In genomic region chr22:22827187-22827948, GRCh38 we compare ENCODE assay signal across 16 cellular contexts.
A peak's percentile ranks its signal among the peaks of the same experiment; 100 is the strongest.
DNase-seq lines count a peak whose midpoint lies in the region; ATAC-seq and TF ChIP-seq lines count a peak whose summit lies in the region.
"Had no signal": no experiment of that assay in that cellular context is flagged by ENCODE, and none has a peak within 500 bp of the region (broad histone marks: within the 10 kb centered on the region; RNA-seq: fewer than 3 reads in every experiment).

No MANE protein-coding gene starts in this region.

- no peak overlapping the region for H3K4me3 Mint-ChIP-seq in effector memory CD8-positive, alpha-beta T cell
- no peak overlapping the region for H3K4me3 Mint-ChIP-seq in activated T-helper 2 cell treated with anti-CD3 and anti-CD28 coated beads, Interferon-gamma antibody, Interleukin-2, Interleukin-4, amounts not matched to agents 10 μg/mL and 5 μg/mL and 100 μg/mL, durations not matched to agents 14 hours and 24 hours and 36 hours (ENCODE audit: low read depth)
- H3K4me3 Mint-ChIP-seq: CD4-positive, CD25-positive, alpha-beta regulatory T cell; H9; IgD-negative memory B cell had no signal

- H3K4me1 ChIP-seq in BLaER1 (peaks cover 58% of the 10 kb centered on the region), tibial artery (no peaks in the 10 kb centered on the region), gastrocnemius medialis (no peaks in the 10 kb centered on the region)

- H3K4me3 ChIP-seq in BLaER1: no peak overlapping the region
- no peak overlapping the region for H3K4me3 ChIP-seq in tibial artery
- H3K4me3 ChIP-seq in gastrocnemius medialis: no peak overlapping the region

- intact Hi-C loops in activated T-helper 2 cell treated with anti-CD3 and anti-CD28 coated beads, Interferon-gamma antibody, Interleukin-2, Interleukin-4, amounts not matched to agents 10 μg/mL and 5 μg/mL and 100 μg/mL, durations not matched to agents 14 hours and 24 hours and 36 hours (cut with micrococcal nuclease): no loop called here
- intact Hi-C loops in tibial artery (cut with DNase I; ENCODE audit: low total_unique reads) (no loop called here), gastrocnemius medialis (cut with DNase I; ENCODE audit: low total_unique reads) (no loop called here)

- H3K27me3 ChIP-seq in BLaER1 (no peaks in the 10 kb centered on the region), tibial artery (peaks cover 0 to 7% of the 10 kb centered on the region in 2 donors), gastrocnemius medialis (no peaks in the 10 kb centered on the region)

- no peaks in the 10 kb centered on the region for H4K20me1 ChIP-seq in BLaER1

- ATAC-seq in effector memory CD8-positive, alpha-beta T cell (replicated peaks): no peak
- no peak for ATAC-seq in activated naive CD4-positive, alpha-beta T cell treated with anti-CD3 and anti-CD28 coated beads, Interleukin-2, amount 50 U/mL, for 72 hours
- ATAC-seq in gastrocnemius medialis: no peak
- ATAC-seq: HepG2 had no signal

- in situ Hi-C loops in gastrocnemius medialis (cut with MboI; ENCODE audit: low sequenced_read_pairs in 4 of 4): loop anchor here in 1 of 4 donors (25.0 kb wide), 1 partner anchor 310 kb away; the partner anchor contains the start of genes RAB36 and RSPH14

- H3K36me3 ChIP-seq in BLaER1 (no peaks in the 10 kb centered on the region), tibial artery (no peaks in the 10 kb centered on the region), gastrocnemius medialis (no peaks in the 10 kb centered on the region)

- TF ChIP-seq POLR2A in gastrocnemius medialis (IDR thresholded peaks at IDR 0.05): no peak

- H3K4me2 ChIP-seq in BLaER1: peak overlapping the region; percentile 89

- peaks cover 33 to 46% of the 10 kb centered on the region in 2 donors for H3K4me1 Mint-ChIP-seq in effector memory CD8-positive, alpha-beta T cell (ENCODE audit: low read depth in 2 of 2)
- H3K4me1 Mint-ChIP-seq in activated T-helper 2 cell treated with anti-CD3 and anti-CD28 coated beads, Interferon-gamma antibody, Interleukin-2, Interleukin-4, amounts not matched to agents 10 μg/mL and 5 μg/mL and 100 μg/mL, durations not matched to agents 14 hours and 24 hours and 36 hours (ENCODE audit: low read depth): peaks cover 31% of the 10 kb centered on the region
- H3K4me1 Mint-ChIP-seq: H9 had no signal

- H3K27ac ChIP-seq in BLaER1: peak overlapping the region; percentile 85; the same call in 1 of the 2 replicates
- H3K27ac ChIP-seq in tibial artery: no peak overlapping the region
- H3K27ac ChIP-seq in gastrocnemius medialis: no peak overlapping the region

- H3K36me3 Mint-ChIP-seq in effector memory CD8-positive, alpha-beta T cell (ENCODE audit: insufficient read depth): no peaks in the 10 kb centered on the region
- peaks cover 2% of the 10 kb centered on the region for H3K36me3 Mint-ChIP-seq in activated T-helper 2 cell treated with anti-CD3 and anti-CD28 coated beads, Interferon-gamma antibody, Interleukin-2, Interleukin-4, amounts not matched to agents 10 μg/mL and 5 μg/mL and 100 μg/mL, durations not matched to agents 14 hours and 24 hours and 36 hours (ENCODE audit: low read depth)
- H3K36me3 Mint-ChIP-seq in activated naive CD4-positive, alpha-beta T cell treated with anti-CD3 and anti-CD28 coated beads, Interleukin-2, amount 50 U/mL, for 72 hours: no peaks in the 10 kb centered on the region
- H3K36me3 Mint-ChIP-seq: CD4-positive, CD25-positive, alpha-beta regulatory T cell had no signal

- no peak for TF ChIP-seq CTCF in tibial artery (IDR thresholded peaks at IDR 0.05)
- no peak for TF ChIP-seq CTCF in gastrocnemius medialis (IDR thresholded peaks at IDR 0.05 in 4 of 5, conservative IDR thresholded peaks at IDR 0.05 in 1 of 5)

- H3K9me3 ChIP-seq in BLaER1 (peaks cover 12% of the 10 kb centered on the region), tibial artery (peaks cover 2 to 11% (median 5%) of the 10 kb centered on the region in 3 donors), gastrocnemius medialis (no peaks in the 10 kb centered on the region)

- H3K9ac ChIP-seq in BLaER1: no peak overlapping the region

- H3K27ac Mint-ChIP-seq in effector memory CD8-positive, alpha-beta T cell: peak overlapping the region; percentile 13 to 57
- no peak overlapping the region for H3K27ac Mint-ChIP-seq in activated T-helper 2 cell treated with anti-CD3 and anti-CD28 coated beads, Interferon-gamma antibody, Interleukin-2, Interleukin-4, amounts not matched to agents 10 μg/mL and 5 μg/mL and 100 μg/mL, durations not matched to agents 14 hours and 24 hours and 36 hours
- no peak overlapping the region for H3K27ac Mint-ChIP-seq in activated naive CD4-positive, alpha-beta T cell treated with anti-CD3 and anti-CD28 coated beads, Interleukin-2, amount 50 U/mL, for 72 hours
- H3K27ac Mint-ChIP-seq: CD4-positive, CD25-positive, alpha-beta regulatory T cell; H9; IgD-negative memory B cell had no signal

- H3K27me3 Mint-ChIP-seq in effector memory CD8-positive, alpha-beta T cell: no peaks in the 10 kb centered on the region
- H3K27me3 Mint-ChIP-seq in activated T-helper 2 cell treated with anti-CD3 and anti-CD28 coated beads, Interferon-gamma antibody, Interleukin-2, Interleukin-4, amounts not matched to agents 10 μg/mL and 5 μg/mL and 100 μg/mL, durations not matched to agents 14 hours and 24 hours and 36 hours (ENCODE audit: low read depth): peaks cover 33% of the 10 kb centered on the region
- H3K27me3 Mint-ChIP-seq: CD8-positive, alpha-beta memory T cell had no signal

- peaks cover 0 to 7% of the 10 kb centered on the region in 2 donors for H3K9me3 Mint-ChIP-seq in effector memory CD8-positive, alpha-beta T cell
- H3K9me3 Mint-ChIP-seq in activated T-helper 2 cell treated with anti-CD3 and anti-CD28 coated beads, Interferon-gamma antibody, Interleukin-2, Interleukin-4, amounts not matched to agents 10 μg/mL and 5 μg/mL and 100 μg/mL, durations not matched to agents 14 hours and 24 hours and 36 hours: no peaks in the 10 kb centered on the region
- peaks cover 0 to 5% of the 10 kb centered on the region in 2 donors for H3K9me3 Mint-ChIP-seq in activated naive CD4-positive, alpha-beta T cell treated with anti-CD3 and anti-CD28 coated beads, Interleukin-2, amount 50 U/mL, for 72 hours

- peak; percentile 43 for DNase-seq in NCI-H2171 (lab: John Stamatoyannopoulos, UW)
- DNase-seq in effector memory CD8-positive, alpha-beta T cell: no peak
- DNase-seq in myocyte (ENCODE audit: low read depth): peak; percentile 1
- DNase-seq in activated T-helper 2 cell treated with anti-CD3 and anti-CD28 coated beads, Interferon-gamma antibody, Interleukin-2, Interleukin-4, amounts not matched to agents 10 μg/mL and 5 μg/mL and 100 μg/mL, durations not matched to agents 14 hours and 24 hours and 36 hours (ENCODE audit: low spot score): no peak
- no peak for DNase-seq in activated naive CD4-positive, alpha-beta T cell treated with anti-CD3 and anti-CD28 coated beads, Interleukin-2, amount 50 U/mL, for 72 hours (ENCODE audit: low spot score in 2 of 2)
- DNase-seq in tibial artery: no peak
- no peak for DNase-seq in gastrocnemius medialis
- DNase-seq: 8988T; C1 segment of cervical spinal cord; CD4-positive, CD25-positive, alpha-beta regulatory T cell; CD8-positive, alpha-beta memory T cell; COR-L47; H9 had no signal

Comparison
In these comparisons a context has a peak if more than half of its experiments do, and no peak if none do; other contexts are left out.
1. DNase-seq: peak in NCI-H2171 (single experiment) and myocyte (single experiment); none in effector memory CD8-positive, alpha-beta T cell (0 of 3), activated T-helper 2 cell treated with anti-CD3 and anti-CD28 coated beads, Interferon-gamma antibody, Interleukin-2, Interleukin-4, amounts not matched to agents 10 μg/mL and 5 μg/mL and 100 μg/mL, durations not matched to agents 14 hours and 24 hours and 36 hours (single experiment), activated naive CD4-positive, alpha-beta T cell treated with anti-CD3 and anti-CD28 coated beads, Interleukin-2, amount 50 U/mL, for 72 hours (0 of 2), tibial artery (0 of 2) and gastrocnemius medialis (0 of 2).
2. H3K27ac Mint-ChIP-seq: peak in effector memory CD8-positive, alpha-beta T cell (2 of 2); none in activated T-helper 2 cell treated with anti-CD3 and anti-CD28 coated beads, Interferon-gamma antibody, Interleukin-2, Interleukin-4, amounts not matched to agents 10 μg/mL and 5 μg/mL and 100 μg/mL, durations not matched to agents 14 hours and 24 hours and 36 hours (single experiment) and activated naive CD4-positive, alpha-beta T cell treated with anti-CD3 and anti-CD28 coated beads, Interleukin-2, amount 50 U/mL, for 72 hours (0 of 2).